Comparison of ENCODE assay signal across 20 cellular contexts in the genomic region with DNA sequence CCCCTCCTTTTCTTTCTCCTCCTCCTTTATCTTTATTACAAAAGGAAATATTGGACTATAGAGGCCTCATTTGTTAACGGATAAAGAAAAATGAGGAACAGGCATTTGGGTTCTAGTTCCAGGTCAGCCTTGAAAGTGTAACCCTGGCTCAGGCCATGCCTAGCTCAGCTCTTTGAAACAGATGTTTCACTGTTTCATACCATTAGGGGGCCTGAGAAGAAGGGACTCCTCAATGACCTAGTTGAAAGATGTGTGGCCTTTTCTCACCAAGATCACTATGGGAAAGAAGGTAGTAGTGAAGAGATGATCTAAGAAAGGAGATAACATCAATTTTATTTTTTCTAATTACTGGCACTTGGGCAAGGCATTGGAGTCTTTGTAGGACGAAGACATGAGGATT.
"Had no signal": no experiment of that assay in that cellular context is flagged by ENCODE, and none has a peak within 500 bp of the region (broad histone marks: within the 10 kb centered on the region; RNA-seq: fewer than 3 reads in every experiment).

No MANE protein-coding gene starts in this region.

- H3K9me3 ChIP-seq: esophagus squamous epithelium, gastroesophageal sphincter, ovary had no signal

- ATAC-seq: effector memory CD8-positive, alpha-beta T cell; gastroesophageal sphincter; left colon; left ventricle myocardium superior; right cardiac atrium had no signal

- H3K27ac Mint-ChIP-seq: dendritic cell treated with granulocyte-macrophage colony-stimulating factor and Interleukin-4, amounts not matched to agents 40 ng/mL and 50 ng/mL, for 4 days; effector memory CD8-positive, alpha-beta T cell; naive B cell; progenitor cell of endocrine pancreas had no signal

- H3K27me3 Mint-ChIP-seq: dendritic cell treated with granulocyte-macrophage colony-stimulating factor and Interleukin-4, amounts not matched to agents 40 ng/mL and 50 ng/mL, for 4 days; effector memory CD8-positive, alpha-beta T cell; naive B cell; progenitor cell of endocrine pancreas had no signal

- DNase-seq: effector memory CD8-positive, alpha-beta T cell; esophagus squamous epithelium; foreskin fibroblast; glutamatergic neuron; left colon; left ventricle myocardium superior; mesenchymal stem cell; naive B cell; nucleus accumbens; ovary; right cardiac atrium; stimulated activated CD4-positive, alpha-beta T cell treated with anti-CD3 and anti-CD28 coated beads, Interleukin-2, amount 100 ng/mL, for 48 hours; stimulated activated naive CD4-positive, alpha-beta T cell treated with Interleukin-2 at 50 U/mL for 16 hours; trophoblast cell had no signal

- H3K4me3 ChIP-seq: esophagus squamous epithelium, gastroesophageal sphincter, lung, ovary, smooth muscle cell had no signal

- H3K4me1 Mint-ChIP-seq: naive B cell, neural crest cell had no signal

- H3K4me2 ChIP-seq: smooth muscle cell had no signal

- H3K36me3 Mint-ChIP-seq: naive B cell had no signal

- H3K4me3 Mint-ChIP-seq: dendritic cell treated with granulocyte-macrophage colony-stimulating factor and Interleukin-4, amounts not matched to agents 40 ng/mL and 50 ng/mL, for 4 days; effector memory CD8-positive, alpha-beta T cell; naive B cell; neural crest cell had no signal

- H3K9me3 Mint-ChIP-seq: effector memory CD8-positive, alpha-beta T cell; neural crest cell had no signal

- H3K36me3 ChIP-seq: esophagus squamous epithelium, gastroesophageal sphincter, ovary had no signal

- H3K27ac ChIP-seq: esophagus squamous epithelium, gastroesophageal sphincter, ovary had no signal

- H3K27me3 ChIP-seq: gastroesophageal sphincter, ovary had no signal

- H3K4me1 ChIP-seq: esophagus squamous epithelium, gastroesophageal sphincter had no signal
